ENCODE assay signal across 8 cellular contexts in genomic region chr16:63663155-63663554, GRCh38.
"Had no signal": no experiment of that assay in that cellular context is flagged by ENCODE, and none has a peak within 500 bp of the region (broad histone marks: within the 10 kb centered on the region; RNA-seq: fewer than 3 reads in every experiment).

No MANE protein-coding gene starts in this region.

- ATAC-seq: GM12878 had no signal

- FAIRE-seq: G401.6, GM12878, GM12891, GM12892, GM18507, GM19239 had no signal

- H3K4me3 ChIP-seq: GM12878 had no signal

- DNase-seq: GDM1, GF-D8 had no signal
